In genomic region chr3:167631471-167631870, GRCh38 we compare ENCODE assay signal across 23 cellular contexts. TPM values are rescaled to one million over a fixed set of nuclear protein-coding genes. Genes with fewer than 3 reads are reported as not detected.
"Had no signal": no experiment of that assay in that cellular context is flagged by ENCODE, and none has a peak within 500 bp of the region (broad histone marks: within the 10 kb centered on the region; RNA-seq: fewer than 3 reads in every experiment).

No MANE protein-coding gene starts in this region.

- H3K4me1 ChIP-seq: neural progenitor cell, parathyroid adenoma, psoas muscle, stomach, tibial artery, transverse colon, upper lobe of right lung, uterus had no signal

- H3K36me3 ChIP-seq: neural progenitor cell, ovary, stomach, tibial artery, transverse colon, upper lobe of right lung, uterus had no signal

- H3K27me3 ChIP-seq: neural progenitor cell, ovary, stomach, tibial artery, transverse colon, upper lobe of right lung, uterus had no signal

- H3K4me3 ChIP-seq: neural progenitor cell, ovary, psoas muscle, skin epidermis, stomach, tibial artery, transverse colon, upper lobe of right lung, uterus had no signal

- DNase-seq: naive thymus-derived CD4-positive, alpha-beta T cell; natural killer cell; occipital lobe; ovary; posterior cingulate gyrus; psoas muscle; right cardiac atrium; stimulated activated CD4-positive, alpha-beta T cell treated with anti-CD3 and anti-CD28 coated beads, Interleukin-15, amount 100 ng/mL, for 24 hours; stimulated activated CD4-positive, alpha-beta T cell treated with anti-CD3 and anti-CD28 coated beads, Interleukin-2, amount 100 ng/mL, for 24 hours; stimulated activated CD4-positive, alpha-beta T cell treated with anti-CD3 and anti-CD28 coated beads, Interleukin-2, amount 100 ng/mL, for 48 hours; stimulated activated CD4-positive, alpha-beta T cell treated with anti-CD3 and anti-CD28 coated beads, Interleukin-4, amount 100 ng/mL, for 24 hours; stimulated activated naive B cell treated with anti-CD40 and anti-IgM and Interleukin-4, amounts not matched to agents 10 μg/mL and 1 μg/mL and 100 μg/mL, for 72 hours; stimulated activated naive CD4-positive, alpha-beta T cell treated with Interleukin-2 at 50 U/mL for 16 hours; stomach; tibial artery; transverse colon; upper lobe of right lung; uterus had no signal

- H3K9ac ChIP-seq: neural progenitor cell, parathyroid adenoma had no signal

- H3K27ac ChIP-seq: neural progenitor cell, ovary, parathyroid adenoma, psoas muscle, skin epidermis, stomach, tibial artery, transverse colon, upper lobe of right lung, uterus had no signal

- H3K79me2 ChIP-seq: parathyroid adenoma had no signal

- ATAC-seq: naive thymus-derived CD4-positive, alpha-beta T cell; natural killer cell; psoas muscle; right cardiac atrium; sciatic nerve; stimulated activated effector memory CD8-positive, alpha-beta T cell treated with anti-CD3 and anti-CD28 coated beads, Interleukin-12 subunit alpha, Interleukin-12 subunit beta, amount 100 ng/mL, for 72 hours; stimulated activated naive B cell treated with anti-CD40 and anti-IgM and Interleukin-4, amounts not matched to agents 10 μg/mL and 1 μg/mL and 100 μg/mL, for 72 hours; upper lobe of right lung had no signal

- H2AFZ ChIP-seq: neural progenitor cell, parathyroid adenoma had no signal

- H3K9me3 ChIP-seq: ovary, psoas muscle, stomach, tibial artery, transverse colon, upper lobe of right lung, uterus had no signal

- H3K4me2 ChIP-seq: neural progenitor cell had no signal

RNA-seq across cellular contexts. Expression of gene WDR49, which starts 22.3 kb away (rescaled TPM):
- polyA plus RNA-seq: naive thymus-derived CD4-positive, alpha-beta T cell had no signal
